9 cellular contexts compared by ENCODE assay signal in the genomic region with DNA sequence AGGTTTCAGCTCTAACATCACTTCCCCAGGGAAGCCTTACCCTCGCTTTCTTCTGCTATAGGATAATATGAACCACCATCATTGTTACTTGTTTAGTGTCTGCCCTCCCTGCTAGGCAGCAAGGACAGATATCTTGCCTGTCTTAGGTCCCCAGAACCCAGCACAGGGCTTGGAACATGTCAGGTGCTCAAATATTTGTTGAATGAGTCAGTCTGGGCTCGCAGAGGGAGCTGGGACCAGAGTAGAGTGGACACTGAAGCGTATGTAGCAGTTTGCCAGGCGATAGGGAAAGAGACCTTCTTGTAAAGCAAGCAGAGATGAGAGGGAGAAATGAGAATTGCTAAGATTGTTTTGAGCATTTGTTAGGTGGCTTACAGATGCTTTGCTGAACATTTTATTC. TPM values are rescaled to one million over a fixed set of nuclear protein-coding genes. Genes with fewer than 3 reads are reported as not detected.
DNase-seq lines count a peak whose midpoint lies in the region; ATAC-seq, FAIRE-seq and TF ChIP-seq lines count a peak whose summit lies in the region.
"Had no signal": no experiment of that assay in that cellular context is flagged by ENCODE, and none has a peak within 500 bp of the region (broad histone marks: within the 10 kb centered on the region; RNA-seq: fewer than 3 reads in every experiment).

No MANE protein-coding gene starts in this region.

- TF ChIP-seq POLR2A in A549 (IDR thresholded peaks at IDR 0.05; ENCODE audit: low read length) = no peak
- no peak for TF ChIP-seq POLR2A in breast epithelium (IDR thresholded peaks at IDR 0.05)
- peak in 1 of 2 experiments; percentile 46; a peak in 2 of 4 replicates for TF ChIP-seq POLR2A in HepG2 (IDR thresholded peaks at IDR 0.05; ENCODE audit: insufficient read depth in 1 of 2, low read depth in 2 of 2, low read length in 2 of 2)

- peaks cover 12% of the 10 kb centered on the region for H3K4me1 ChIP-seq in A549
- H3K4me1 ChIP-seq in breast epithelium = peaks cover 0 to 11% of the 10 kb centered on the region in 2 donors
- H3K4me1 ChIP-seq in HepG2 (ENCODE audit: insufficient read depth, low read length) = peaks cover 30% of the 10 kb centered on the region

- in situ Hi-C loops in HepG2 (cut with HindIII; ENCODE audit: extremely low pct_ligation_motif_present, low pct_unique_long_range_greater_than_20kb) = no loop called here

- POLR2A ChIA-PET in A549 (lab: Yijun Ruan, JAX) (interaction anchor here (0.5 to 2.9 kb wide), 4 partner anchors 10 to 84 kb away, joined by 3 to 20 read pairs (median 8); partner anchors contain the start of genes B9D2 and DMAC2), HepG2 (lab: Yijun Ruan, JAX) (interaction anchor here (0.5 to 2.8 kb wide), 9 partner anchors 15 to 147 kb away, joined by 3 to 15 read pairs (median 6); partner anchors contain the start of genes B3GNT8, B9D2 and DMAC2)

- H3K27me3 ChIP-seq in breast epithelium (no peaks in the 10 kb centered on the region), HepG2 (ENCODE audit: control insufficient read depth in 1 of 2, insufficient read depth in 2 of 2, low read length in 2 of 2) (no peaks in the 10 kb centered on the region)

- H3K27ac ChIP-seq in A549 (no peak overlapping the region), breast epithelium (peak overlapping the region; percentile 78 to 81), HepG2 (ENCODE audit: extremely low read length, insufficient read depth, low read length) (peak overlapping the region; percentile 74)

- peak; percentile 55 to 60 for DNase-seq in A549 (ENCODE audit: low read depth in 1 of 2, low spot score in 1 of 2)
- DNase-seq in breast epithelium (ENCODE audit: low spot score in 2 of 2) = peak; percentile 59 to 65
- peak; percentile 92 for DNase-seq in HepG2 (ENCODE audit: low spot score)
- DNase-seq: CD4-positive, alpha-beta T cell had no signal

- no peaks in the 10 kb centered on the region for H4K20me1 ChIP-seq in HepG2 (ENCODE audit: insufficient read depth, low read length)

- BruUV-seq in HepG2 (replicated peaks; lab: Mats Ljungman, UMichigan) = no TSS peak

- H3K4me3 ChIP-seq in A549 (no peak overlapping the region), breast epithelium (no peak overlapping the region), HepG2 (replicated peaks in 1 of 3; ENCODE audit: insufficient read depth in 1 of 3, low read depth in 2 of 3, low read length in 3 of 3) (peak overlapping the region in 2 of 3 experiments; percentile 15 to 35; a peak in 1 of 6 replicates)

- H3K36me3 ChIP-seq in breast epithelium (no peaks in the 10 kb centered on the region), HepG2 (replicated peaks in 1 of 2; ENCODE audit: control insufficient read depth in 1 of 2, insufficient read depth in 2 of 2, low read length in 2 of 2) (peaks cover 2 to 5% of the 10 kb centered on the region in 2 experiments; a peak in 3 of 5 replicates)

- H3K9me3 ChIP-seq in A549 (no peaks in the 10 kb centered on the region), breast epithelium (no peaks in the 10 kb centered on the region), HepG2 (ENCODE audit: low read length) (no peaks in the 10 kb centered on the region)

- intact Hi-C loops in breast epithelium (cut with DNase I; ENCODE audit: low total_unique reads) (no loop called here), HepG2 (cut with micrococcal nuclease; ENCODE audit: unreplicated experiment) (no loop called here)

- no peak for TF ChIP-seq CTCF in A549 (IDR thresholded peaks at IDR 0.05)
- TF ChIP-seq CTCF in breast epithelium (IDR thresholded peaks at IDR 0.05) = no peak
- TF ChIP-seq CTCF in HepG2 (CRISPR knock-in tag; IDR thresholded peaks at IDR 0.05) = no peak

- peak overlapping the region; percentile 59 for H3K9ac ChIP-seq in HepG2 (ENCODE audit: insufficient read depth, low read depth, low read length)

- H3K79me2 ChIP-seq in HepG2 (ENCODE audit: insufficient read depth, low read length) = no peaks in the 10 kb centered on the region

- no peak overlapping the region for H2AFZ ChIP-seq in HepG2 (ENCODE audit: low read length)

- ATAC-seq in A549 (peak; percentile 55 to 58; a peak in 5 of 6 replicates), HepG2 (peak; percentile 97), HG03439 (IDR thresholded peaks at IDR 0.05; ENCODE audit: unreplicated experiment) (no peak), HG03442 (IDR thresholded peaks at IDR 0.05; ENCODE audit: unreplicated experiment) (no peak), HG03045 (IDR thresholded peaks at IDR 0.05; ENCODE audit: unreplicated experiment) (no peak), GM19023 (IDR thresholded peaks at IDR 0.05; ENCODE audit: unreplicated experiment) (no peak)

- FAIRE-seq in A549 (lab: Jason Lieb, UNC) (peak; percentile 95), HepG2 (lab: Jason Lieb, UNC) (peak; percentile 96)

- CTCF ChIA-PET in A549 (lab: Yijun Ruan, JAX) = interaction anchor here (0.9 to 4.2 kb wide), 11 partner anchors 11 to 188 kb away, joined by 3 to 27 read pairs (median 4); partner anchors contain the start of gene TGFB1
- CTCF ChIA-PET in HepG2 (lab: Yijun Ruan, JAX; ENCODE audit: low intra/inter-chr PET ratio, low total read pairs) = no interaction called here

- no peak for TF ChIP-seq RAD21 in A549 (conservative IDR thresholded peaks at IDR 0.05 in 1 of 2, IDR thresholded peaks at IDR 0.05 in 1 of 2)
- no peak for TF ChIP-seq RAD21 in Ishikawa (IDR thresholded peaks at IDR 0.05; ENCODE audit: low read depth)
- no peak for TF ChIP-seq RAD21 in HepG2 (CRISPR knock-in tag; IDR thresholded peaks at IDR 0.05)

- 45% methylated on average over 4 of the region's 4 CpGs for WGBS in A549 (ENCODE audit: missing lambda C conversion rate)
- 3% methylated on average over 4 of the region's 4 CpGs for WGBS in HepG2 (ENCODE audit: low lambda C conversion rate)

- TF ChIP-seq EP300 in A549 (IDR thresholded peaks at IDR 0.05) (no peak), Ishikawa (IDR thresholded peaks at IDR 0.05; ENCODE audit: borderline replicate concordance) (no peak), HepG2 (IDR thresholded peaks at IDR 0.05; ENCODE audit: low read depth in 2 of 2, low read length in 2 of 2) (no peak), HepG2 (CRISPR knock-in tag; IDR thresholded peaks at IDR 0.05; ENCODE audit: borderline replicate concordance) (no peak)

- H3K4me2 ChIP-seq in A549 = peak overlapping the region; percentile 21; the same call in 2 of the 3 replicates
- H3K4me2 ChIP-seq in HepG2 (ENCODE audit: low read depth, low read length) = peak overlapping the region; percentile 63

RNA-seq across cellular contexts. Expression of gene BCKDHA, which starts 11.7 kb away (rescaled TPM):
- 42.9 and 43.9 TPM in 2 replicates for polyA plus RNA-seq in A549 (2011; rRNA removed)
- polyA plus RNA-seq in A549 (2012; cell fraction: cytosol; rRNA removed) = 62.0 and 96.3 TPM in 2 replicates
- 96.2 and 124 TPM in 2 replicates for polyA plus RNA-seq in A549 (2012; cell fraction: nucleus; rRNA removed)
- 39.2 to 46.4 TPM (median 44.4 TPM) in 3 replicates for polyA plus RNA-seq in A549 (2017; fragmentation: RNase III; extraction: RNeasy Plus Mini Kit Qiagen cat#74134 plus additional on column Dnase treatment)
- 36.4 and 39.4 TPM in 2 replicates for polyA minus RNA-seq in A549 (2011; rRNA and poly(A)+ RNA removed)
- total RNA-seq in breast epithelium = 10 to 100 TPM; 40.3 to 54.6 (median 53.1) TPM
- total RNA-seq in HepG2 (2016; rRNA removed; fragmentation: Illumina TruSeq; extraction: Trizol) = 9.7 and 11.8 TPM in 2 replicates
- 1.5 TPM in 2 replicates for total RNA-seq in HepG2 (2016; cell fraction: cytosol; rRNA removed; fragmentation: Illumina TruSeq; extraction: Trizol; ENCODE audit: low read depth)
- total RNA-seq in HepG2 (2016; cell fraction: insoluble cytoplasmic fraction; rRNA removed; fragmentation: Illumina TruSeq; extraction: Trizol) = 6.9 and 10.5 TPM in 2 replicates
- total RNA-seq in HepG2 (2016; cell fraction: membrane; rRNA removed; fragmentation: Illumina TruSeq; extraction: Trizol) = 3.3 and 4.5 TPM in 2 replicates
- 6.1 and 7.1 TPM in 2 replicates for total RNA-seq in HepG2 (2016; cell fraction: nucleus; rRNA removed; fragmentation: Illumina TruSeq; extraction: Trizol)
- 31.3 and 31.5 TPM in 2 replicates for polyA plus RNA-seq in HepG2 (2011; rRNA removed)
- polyA plus RNA-seq in HepG2 (2011; cell fraction: cytosol; rRNA removed) = 20.9 and 32.3 TPM in 2 replicates
- polyA plus RNA-seq in HepG2 (2011; cell fraction: nucleus; rRNA removed) = 30.6 and 39.7 TPM in 2 replicates
- polyA plus RNA-seq in HepG2 (2012) = 10.5 and 13.8 TPM in 2 replicates
- polyA plus RNA-seq in HepG2 (2016; cell fraction: cytosol; fragmentation: Illumina TruSeq; extraction: Trizol; ENCODE audit: low read depth) = 1.6 and 2.5 TPM in 2 replicates
- 5.8 and 6.3 TPM in 2 replicates for polyA plus RNA-seq in HepG2 (2016; cell fraction: insoluble cytoplasmic fraction; fragmentation: Illumina TruSeq; extraction: Trizol; ENCODE audit: low read depth)
- polyA plus RNA-seq in HepG2 (2016; cell fraction: membrane; fragmentation: Illumina TruSeq; extraction: Trizol; ENCODE audit: low read depth) = 2.1 and 3.5 TPM in 2 replicates
- polyA plus RNA-seq in HepG2 (2016; cell fraction: nucleus; fragmentation: Illumina TruSeq; extraction: Trizol; ENCODE audit: insufficient read depth, low read depth) = 3.7 and 7.6 TPM in 2 replicates
- polyA minus RNA-seq in HepG2 (2011; rRNA and poly(A)+ RNA removed; ENCODE audit: low replicate concordance) = 19.1 and 44.4 TPM in 2 replicates
- 23.0 and 29.5 TPM in 2 replicates for polyA minus RNA-seq in HepG2 (2011; cell fraction: cytosol; rRNA and poly(A)+ RNA removed)
- polyA minus RNA-seq in HepG2 (2011; cell fraction: nucleus; rRNA and poly(A)+ RNA removed) = 11.6 and 11.8 TPM in 2 replicates

RNA-seq across cellular contexts. Expression of gene EXOSC5, which starts 12.1 kb away (rescaled TPM):
- polyA plus RNA-seq in A549 (2011; rRNA removed) (63.7 and 72.3 TPM in 2 replicates), A549 (2017; fragmentation: RNase III; extraction: RNeasy Plus Mini Kit Qiagen cat#74134 plus additional on column Dnase treatment) (99.0 to 109 TPM (median 103 TPM) in 3 replicates), HepG2 (2011; rRNA removed) (26.5 and 31.5 TPM in 2 replicates)
- polyA plus RNA-seq in A549 (2012; cell fraction: cytosol; rRNA removed) = 177 and 195 TPM in 2 replicates
- 145 and 165 TPM in 2 replicates for polyA plus RNA-seq in A549 (2012; cell fraction: nucleus; rRNA removed)
- polyA minus RNA-seq in A549 (2011; rRNA and poly(A)+ RNA removed) = 17.8 and 26.2 TPM in 2 replicates
- total RNA-seq in breast epithelium (10 to 100 TPM; 18.2 to 20.6 (median 18.7) TPM), HepG2 (2016; rRNA removed; fragmentation: Illumina TruSeq; extraction: Trizol) (23.6 and 24.1 TPM in 2 replicates)
- total RNA-seq in HepG2 (2016; cell fraction: cytosol; rRNA removed; fragmentation: Illumina TruSeq; extraction: Trizol; ENCODE audit: low read depth) = 7.1 TPM in 2 replicates
- 22.9 and 25.3 TPM in 2 replicates for total RNA-seq in HepG2 (2016; cell fraction: insoluble cytoplasmic fraction; rRNA removed; fragmentation: Illumina TruSeq; extraction: Trizol)
- total RNA-seq in HepG2 (2016; cell fraction: membrane; rRNA removed; fragmentation: Illumina TruSeq; extraction: Trizol) = 5.9 and 7.1 TPM in 2 replicates
- 11.1 and 12.5 TPM in 2 replicates for total RNA-seq in HepG2 (2016; cell fraction: nucleus; rRNA removed; fragmentation: Illumina TruSeq; extraction: Trizol)
- polyA plus RNA-seq in HepG2 (2011; cell fraction: cytosol; rRNA removed) = 28.1 and 37.8 TPM in 2 replicates
- 19.3 and 20.0 TPM in 2 replicates for polyA plus RNA-seq in HepG2 (2011; cell fraction: nucleus; rRNA removed)
- 19.0 and 33.9 TPM in 2 replicates for polyA plus RNA-seq in HepG2 (2012)
- 4.5 and 5.0 TPM in 2 replicates for polyA plus RNA-seq in HepG2 (2016; cell fraction: cytosol; fragmentation: Illumina TruSeq; extraction: Trizol; ENCODE audit: low read depth)
- 23.1 and 25.5 TPM in 2 replicates for polyA plus RNA-seq in HepG2 (2016; cell fraction: insoluble cytoplasmic fraction; fragmentation: Illumina TruSeq; extraction: Trizol; ENCODE audit: low read depth)
- 3.8 and 5.4 TPM in 2 replicates for polyA plus RNA-seq in HepG2 (2016; cell fraction: membrane; fragmentation: Illumina TruSeq; extraction: Trizol; ENCODE audit: low read depth)
- 17.4 and 17.8 TPM in 2 replicates for polyA plus RNA-seq in HepG2 (2016; cell fraction: nucleus; fragmentation: Illumina TruSeq; extraction: Trizol; ENCODE audit: insufficient read depth, low read depth)
- polyA minus RNA-seq in HepG2 (2011; rRNA and poly(A)+ RNA removed; ENCODE audit: low replicate concordance) = 18.9 and 21.9 TPM in 2 replicates
- 11.7 and 13.1 TPM in 2 replicates for polyA minus RNA-seq in HepG2 (2011; cell fraction: cytosol; rRNA and poly(A)+ RNA removed)
- polyA minus RNA-seq in HepG2 (2011; cell fraction: nucleus; rRNA and poly(A)+ RNA removed) = 7.5 and 9.0 TPM in 2 replicates

RNA-seq across cellular contexts. Expression of gene B3GNT8, which starts 17.9 kb away (rescaled TPM):
- polyA plus RNA-seq in A549 (2011; rRNA removed) (not detected in 2 replicates), A549 (2017; fragmentation: RNase III; extraction: RNeasy Plus Mini Kit Qiagen cat#74134 plus additional on column Dnase treatment) (0.11 to 0.20 TPM in 2 of 3 replicates, not detected in the other), HepG2 (2011; rRNA removed) (0.26 and 0.44 TPM in 2 replicates)
- 0.04 TPM in 1 of 2 replicates, not detected in the other for polyA plus RNA-seq in A549 (2012; cell fraction: cytosol; rRNA removed)
- 0.11 and 0.29 TPM in 2 replicates for polyA plus RNA-seq in A549 (2012; cell fraction: nucleus; rRNA removed)
- not detected in 2 replicates for polyA minus RNA-seq in A549 (2011; rRNA and poly(A)+ RNA removed)
- total RNA-seq in breast epithelium (1 to 10 TPM; 2.6 to 3.0 (median 2.9) TPM), HepG2 (2016; rRNA removed; fragmentation: Illumina TruSeq; extraction: Trizol) (1.9 and 2.3 TPM in 2 replicates)
- total RNA-seq in HepG2 (2016; cell fraction: cytosol; rRNA removed; fragmentation: Illumina TruSeq; extraction: Trizol; ENCODE audit: low read depth) = 0.26 and 0.71 TPM in 2 replicates
- 1.4 and 1.9 TPM in 2 replicates for total RNA-seq in HepG2 (2016; cell fraction: insoluble cytoplasmic fraction; rRNA removed; fragmentation: Illumina TruSeq; extraction: Trizol)
- total RNA-seq in HepG2 (2016; cell fraction: membrane; rRNA removed; fragmentation: Illumina TruSeq; extraction: Trizol) = 0.90 and 1.1 TPM in 2 replicates
- 2.1 and 3.1 TPM in 2 replicates for total RNA-seq in HepG2 (2016; cell fraction: nucleus; rRNA removed; fragmentation: Illumina TruSeq; extraction: Trizol)
- polyA plus RNA-seq in HepG2 (2011; cell fraction: cytosol; rRNA removed) = 0.40 and 0.48 TPM in 2 replicates
- polyA plus RNA-seq in HepG2 (2011; cell fraction: nucleus; rRNA removed) = 0.54 and 1.00 TPM in 2 replicates
- polyA plus RNA-seq in HepG2 (2012) = 0.35 and 1.1 TPM in 2 replicates
- 0.43 and 0.69 TPM in 2 replicates for polyA plus RNA-seq in HepG2 (2016; cell fraction: cytosol; fragmentation: Illumina TruSeq; extraction: Trizol; ENCODE audit: low read depth)
- polyA plus RNA-seq in HepG2 (2016; cell fraction: insoluble cytoplasmic fraction; fragmentation: Illumina TruSeq; extraction: Trizol; ENCODE audit: low read depth) = 0.58 and 1.1 TPM in 2 replicates
- polyA plus RNA-seq in HepG2 (2016; cell fraction: membrane; fragmentation: Illumina TruSeq; extraction: Trizol; ENCODE audit: low read depth) = 0.34 and 0.42 TPM in 2 replicates
- polyA plus RNA-seq in HepG2 (2016; cell fraction: nucleus; fragmentation: Illumina TruSeq; extraction: Trizol; ENCODE audit: insufficient read depth, low read depth) = 2.2 and 3.1 TPM in 2 replicates
- polyA minus RNA-seq in HepG2 (2011; rRNA and poly(A)+ RNA removed; ENCODE audit: low replicate concordance) = 1.3 TPM in 1 of 2 replicates, not detected in the other
- 1.1 TPM in 1 of 2 replicates, not detected in the other for polyA minus RNA-seq in HepG2 (2011; cell fraction: cytosol; rRNA and poly(A)+ RNA removed)
- 0.50 and 0.52 TPM in 2 replicates for polyA minus RNA-seq in HepG2 (2011; cell fraction: nucleus; rRNA and poly(A)+ RNA removed)

RNA-seq across cellular contexts. Expression of gene DMAC2, which starts 30.4 kb away (rescaled TPM):
- 128 and 132 TPM in 2 replicates for polyA plus RNA-seq in A549 (2011; rRNA removed)
- 209 and 231 TPM in 2 replicates for polyA plus RNA-seq in A549 (2012; cell fraction: cytosol; rRNA removed)
- polyA plus RNA-seq in A549 (2012; cell fraction: nucleus; rRNA removed) = 177 and 189 TPM in 2 replicates
- 155 to 161 TPM (median 158 TPM) in 3 replicates for polyA plus RNA-seq in A549 (2017; fragmentation: RNase III; extraction: RNeasy Plus Mini Kit Qiagen cat#74134 plus additional on column Dnase treatment)
- polyA minus RNA-seq in A549 (2011; rRNA and poly(A)+ RNA removed) = 111 and 120 TPM in 2 replicates
- 10 to 100 TPM; 24.8 to 41.3 (median 31.6) TPM for total RNA-seq in breast epithelium
- total RNA-seq in HepG2 (2016; rRNA removed; fragmentation: Illumina TruSeq; extraction: Trizol) = 39.0 and 51.9 TPM in 2 replicates
- 10.2 and 12.0 TPM in 2 replicates for total RNA-seq in HepG2 (2016; cell fraction: cytosol; rRNA removed; fragmentation: Illumina TruSeq; extraction: Trizol; ENCODE audit: low read depth)
- 38.9 and 54.2 TPM in 2 replicates for total RNA-seq in HepG2 (2016; cell fraction: insoluble cytoplasmic fraction; rRNA removed; fragmentation: Illumina TruSeq; extraction: Trizol)
- 31.2 and 31.3 TPM in 2 replicates for total RNA-seq in HepG2 (2016; cell fraction: membrane; rRNA removed; fragmentation: Illumina TruSeq; extraction: Trizol)
- 18.5 and 20.2 TPM in 2 replicates for total RNA-seq in HepG2 (2016; cell fraction: nucleus; rRNA removed; fragmentation: Illumina TruSeq; extraction: Trizol)
- polyA plus RNA-seq in HepG2 (2011; rRNA removed) = 66.0 TPM in 2 replicates
- polyA plus RNA-seq in HepG2 (2011; cell fraction: cytosol; rRNA removed) = 76.3 and 90.6 TPM in 2 replicates
- polyA plus RNA-seq in HepG2 (2011; cell fraction: nucleus; rRNA removed) = 43.1 and 45.0 TPM in 2 replicates
- polyA plus RNA-seq in HepG2 (2012) = 39.8 and 45.8 TPM in 2 replicates
- polyA plus RNA-seq in HepG2 (2016; cell fraction: cytosol; fragmentation: Illumina TruSeq; extraction: Trizol; ENCODE audit: low read depth) = 16.8 TPM in 2 replicates
- 69.0 and 74.8 TPM in 2 replicates for polyA plus RNA-seq in HepG2 (2016; cell fraction: insoluble cytoplasmic fraction; fragmentation: Illumina TruSeq; extraction: Trizol; ENCODE audit: low read depth)
- polyA plus RNA-seq in HepG2 (2016; cell fraction: membrane; fragmentation: Illumina TruSeq; extraction: Trizol; ENCODE audit: low read depth) = 33.3 and 38.0 TPM in 2 replicates
- 38.1 and 41.9 TPM in 2 replicates for polyA plus RNA-seq in HepG2 (2016; cell fraction: nucleus; fragmentation: Illumina TruSeq; extraction: Trizol; ENCODE audit: insufficient read depth, low read depth)
- 51.2 and 105 TPM in 2 replicates for polyA minus RNA-seq in HepG2 (2011; rRNA and poly(A)+ RNA removed; ENCODE audit: low replicate concordance)
- 36.5 and 37.9 TPM in 2 replicates for polyA minus RNA-seq in HepG2 (2011; cell fraction: cytosol; rRNA and poly(A)+ RNA removed)
- polyA minus RNA-seq in HepG2 (2011; cell fraction: nucleus; rRNA and poly(A)+ RNA removed) = 14.3 and 18.3 TPM in 2 replicates

RNA-seq across cellular contexts. Expression of gene TMEM91, which starts 33.0 kb away (rescaled TPM):
- polyA plus RNA-seq in A549 (2011; rRNA removed) (5.2 and 6.8 TPM in 2 replicates), A549 (2017; fragmentation: RNase III; extraction: RNeasy Plus Mini Kit Qiagen cat#74134 plus additional on column Dnase treatment) (3.7 to 4.6 TPM (median 4.0 TPM) in 3 replicates), HepG2 (2011; rRNA removed) (10.3 and 11.2 TPM in 2 replicates)
- 3.8 and 4.8 TPM in 2 replicates for polyA plus RNA-seq in A549 (2012; cell fraction: cytosol; rRNA removed)
- polyA plus RNA-seq in A549 (2012; cell fraction: nucleus; rRNA removed) = 42.0 and 58.0 TPM in 2 replicates
- 15.4 and 20.2 TPM in 2 replicates for polyA minus RNA-seq in A549 (2011; rRNA and poly(A)+ RNA removed)
- total RNA-seq in breast epithelium (10 to 100 TPM; 15.7 to 29.2 (median 17.0) TPM), HepG2 (2016; rRNA removed; fragmentation: Illumina TruSeq; extraction: Trizol) (6.3 and 8.4 TPM in 2 replicates)
- 4.9 and 6.5 TPM in 2 replicates for total RNA-seq in HepG2 (2016; cell fraction: cytosol; rRNA removed; fragmentation: Illumina TruSeq; extraction: Trizol; ENCODE audit: low read depth)
- 6.2 and 7.3 TPM in 2 replicates for total RNA-seq in HepG2 (2016; cell fraction: insoluble cytoplasmic fraction; rRNA removed; fragmentation: Illumina TruSeq; extraction: Trizol)
- total RNA-seq in HepG2 (2016; cell fraction: membrane; rRNA removed; fragmentation: Illumina TruSeq; extraction: Trizol) = 3.9 and 4.6 TPM in 2 replicates
- total RNA-seq in HepG2 (2016; cell fraction: nucleus; rRNA removed; fragmentation: Illumina TruSeq; extraction: Trizol) = 3.4 and 6.0 TPM in 2 replicates
- 8.3 and 10.4 TPM in 2 replicates for polyA plus RNA-seq in HepG2 (2011; cell fraction: cytosol; rRNA removed)
- 23.1 and 25.5 TPM in 2 replicates for polyA plus RNA-seq in HepG2 (2011; cell fraction: nucleus; rRNA removed)
- polyA plus RNA-seq in HepG2 (2012) = 7.9 and 10.2 TPM in 2 replicates
- polyA plus RNA-seq in HepG2 (2016; cell fraction: cytosol; fragmentation: Illumina TruSeq; extraction: Trizol; ENCODE audit: low read depth) = 4.9 and 5.8 TPM in 2 replicates
- 5.7 and 7.2 TPM in 2 replicates for polyA plus RNA-seq in HepG2 (2016; cell fraction: insoluble cytoplasmic fraction; fragmentation: Illumina TruSeq; extraction: Trizol; ENCODE audit: low read depth)
- 4.2 and 4.9 TPM in 2 replicates for polyA plus RNA-seq in HepG2 (2016; cell fraction: membrane; fragmentation: Illumina TruSeq; extraction: Trizol; ENCODE audit: low read depth)
- polyA plus RNA-seq in HepG2 (2016; cell fraction: nucleus; fragmentation: Illumina TruSeq; extraction: Trizol; ENCODE audit: insufficient read depth, low read depth) = 9.5 and 11.5 TPM in 2 replicates
- polyA minus RNA-seq in HepG2 (2011; rRNA and poly(A)+ RNA removed; ENCODE audit: low replicate concordance) = 2.0 and 33.3 TPM in 2 replicates
- 4.9 and 7.2 TPM in 2 replicates for polyA minus RNA-seq in HepG2 (2011; cell fraction: cytosol; rRNA and poly(A)+ RNA removed)
- 12.7 and 17.7 TPM in 2 replicates for polyA minus RNA-seq in HepG2 (2011; cell fraction: nucleus; rRNA and poly(A)+ RNA removed)

Comparison
In these comparisons a context has a peak if more than half of its experiments do, and no peak if none do; other contexts are left out.
1. ATAC-seq: peak in A549 (2 of 2) and HepG2 (single experiment); none in HG03439 (single experiment), HG03442 (single experiment), HG03045 (single experiment) and GM19023 (single experiment).
2. H3K27ac ChIP-seq: peak in breast epithelium (2 of 2) and HepG2 (single experiment); none in A549 (0 of 2).
3. H3K4me3 ChIP-seq: peak in HepG2 (2 of 3); none in A549 (single experiment) and breast epithelium (0 of 3).
4. Of the 38 proteins assayed by ChIP-seq in both HepG2 and A549: peak only in HepG2: BHLHE40, HDAC2, JUN and JUNB; only in A549: none; in both: none; in neither: 31; mixed calls (peak in some experiments, not most) for 3.
5. Peak in every context shown above with its lines, with median percentiles within 50 percentile points of each other: DNase-seq.